ENCODE assay signal across 31 cellular contexts in the genomic region with DNA sequence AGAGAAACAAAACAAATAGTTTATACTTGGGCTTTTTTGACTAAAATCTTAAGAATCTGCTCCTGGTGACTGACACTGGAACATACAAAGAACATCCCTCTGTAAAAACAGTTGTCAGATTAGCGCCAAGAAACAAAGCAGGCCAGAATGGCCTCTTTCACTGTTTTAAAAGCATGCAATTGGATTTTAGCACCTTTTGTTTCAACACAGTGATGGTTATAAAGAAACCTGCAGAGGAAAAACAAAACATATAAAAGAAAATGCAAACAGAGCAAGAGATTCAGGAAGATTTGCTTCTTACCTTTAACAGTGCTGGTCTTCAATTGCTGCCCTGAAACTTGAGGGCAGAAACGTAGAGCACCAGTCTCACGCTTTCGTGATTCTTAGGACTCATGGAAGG.
"Had no signal": no experiment of that assay in that cellular context is flagged by ENCODE, and none has a peak within 500 bp of the region (broad histone marks: within the 10 kb centered on the region; RNA-seq: fewer than 3 reads in every experiment).

No MANE protein-coding gene starts in this region.

- H3K4me3 ChIP-seq: MG63, SK-N-MC had no signal

- DNase-seq: activated CD4-positive, alpha-beta T cell treated with anti-CD3 and anti-CD28 coated beads for 36 hours; activated CD4-positive, alpha-beta T cell treated with anti-CD3 and anti-CD28 coated beads, Interleukin-2, amount 10 ng/mL, durations not matched to agents 7 days and 5 days; activated CD4-positive, alpha-beta T cell treated with anti-CD3 and anti-CD28 coated beads, Interleukin-2, amount 50 U/mL, for 48 hours; activated CD8-positive, alpha-beta memory T cell treated with anti-CD3 and anti-CD28 coated beads for 24 hours; activated CD8-positive, alpha-beta memory T cell treated with anti-CD3 and anti-CD28 coated beads, Interleukin-2, amount 10 ng/mL, durations not matched to agents 7 days and 5 days; activated CD8-positive, alpha-beta memory T cell treated with anti-CD3 and anti-CD28 coated beads, Interleukin-2, amount 50 U/mL, for 48 hours; activated effector memory CD4-positive, alpha-beta T cell treated with Interleukin-2 at 50 U/mL for 16 hours; activated naive CD4-positive, alpha-beta T cell treated with anti-CD3 and anti-CD28 coated beads, Interleukin-2, amount 10 ng/mL, durations not matched to agents 7 days and 5 days; activated naive CD8-positive, alpha-beta T cell treated with anti-CD3 and anti-CD28 coated beads, Interleukin-2, amount 50 U/mL, for 24 hours; activated T-cell treated with anti-CD3 and anti-CD28 coated beads, Interleukin-2, amount 50 U/mL, for 48 hours; anterior cingulate cortex; brain microvascular endothelial cell; central memory CD4-positive, alpha-beta T cell; Kasumi-1; KG1; MG63; NCI-H1092; NCI-H1436 treated with DMSO at 0.1 percent for 48 hours; NCI-H1694 treated with DMSO at 0.1 percent for 48 hours; NCI-H2029; NCI-H345; NCI-H510A; NCI-H526; NCI-H748 treated with DMSO at 0.1 percent for 48 hours; NK-92 treated with Interleukin-12 subunit alpha and Interleukin-12 subunit beta, amount 100 ng/mL, for 24 hours; Right ventricle myocardium superior; T1000 had no signal

- H3K27me3 ChIP-seq: brain microvascular endothelial cell, MG63 had no signal

- H3K4me1 Mint-ChIP-seq: activated CD4-positive, alpha-beta T cell treated with anti-CD3 and anti-CD28 coated beads for 36 hours; activated CD4-positive, alpha-beta T cell treated with anti-CD3 and anti-CD28 coated beads, Interleukin-2, amount 10 ng/mL, durations not matched to agents 7 days and 5 days; activated CD8-positive, alpha-beta memory T cell treated with anti-CD3 and anti-CD28 coated beads, Interleukin-2, amount 10 ng/mL, durations not matched to agents 7 days and 5 days; activated naive CD4-positive, alpha-beta T cell treated with anti-CD3 and anti-CD28 coated beads, Interleukin-2, amount 10 ng/mL, durations not matched to agents 7 days and 5 days; activated naive CD8-positive, alpha-beta T cell treated with anti-CD3 and anti-CD28 coated beads, Interleukin-2, amount 50 U/mL, for 24 hours had no signal

- H3K4me3 Mint-ChIP-seq: activated CD4-positive, alpha-beta T cell treated with anti-CD3 and anti-CD28 coated beads for 36 hours; activated CD4-positive, alpha-beta T cell treated with anti-CD3 and anti-CD28 coated beads, Interleukin-2, amount 10 ng/mL, durations not matched to agents 7 days and 5 days; activated CD8-positive, alpha-beta memory T cell treated with anti-CD3 and anti-CD28 coated beads, Interleukin-2, amount 10 ng/mL, durations not matched to agents 7 days and 5 days; activated naive CD4-positive, alpha-beta T cell treated with anti-CD3 and anti-CD28 coated beads, Interleukin-2, amount 10 ng/mL, durations not matched to agents 7 days and 5 days; activated naive CD8-positive, alpha-beta T cell; activated naive CD8-positive, alpha-beta T cell treated with anti-CD3 and anti-CD28 coated beads, Interleukin-2, amount 50 U/mL, for 24 hours had no signal

- H3K27ac ChIP-seq: brain microvascular endothelial cell, SK-N-MC had no signal

- H3K9me3 ChIP-seq: MG63 had no signal

- H3K36me3 ChIP-seq: brain microvascular endothelial cell, MG63 had no signal

- ATAC-seq: activated CD4-positive, alpha-beta T cell treated with anti-CD3 and anti-CD28 coated beads for 36 hours; activated CD4-positive, CD25-positive, alpha-beta regulatory T cell treated with anti-CD3 and anti-CD28 coated beads, Interleukin-2, amount 50 U/mL, for 24 hours; activated CD8-positive, alpha-beta memory T cell treated with anti-CD3 and anti-CD28 coated beads, Interleukin-2, amount 10 ng/mL, durations not matched to agents 7 days and 5 days; activated naive CD8-positive, alpha-beta T cell treated with anti-CD3 and anti-CD28 coated beads, Interleukin-2, amount 50 U/mL, for 24 hours had no signal

- H3K27ac Mint-ChIP-seq: activated CD4-positive, alpha-beta T cell treated with anti-CD3 and anti-CD28 coated beads for 36 hours; activated CD4-positive, alpha-beta T cell treated with anti-CD3 and anti-CD28 coated beads, Interleukin-2, amount 10 ng/mL, durations not matched to agents 7 days and 5 days; activated CD8-positive, alpha-beta memory T cell treated with anti-CD3 and anti-CD28 coated beads, Interleukin-2, amount 10 ng/mL, durations not matched to agents 7 days and 5 days; activated naive CD4-positive, alpha-beta T cell treated with anti-CD3 and anti-CD28 coated beads, Interleukin-2, amount 10 ng/mL, durations not matched to agents 7 days and 5 days; activated naive CD8-positive, alpha-beta T cell; activated naive CD8-positive, alpha-beta T cell treated with anti-CD3 and anti-CD28 coated beads, Interleukin-2, amount 50 U/mL, for 24 hours had no signal

- H3K27me3 Mint-ChIP-seq: activated CD4-positive, alpha-beta T cell treated with anti-CD3 and anti-CD28 coated beads for 36 hours; activated CD4-positive, alpha-beta T cell treated with anti-CD3 and anti-CD28 coated beads, Interleukin-2, amount 10 ng/mL, durations not matched to agents 7 days and 5 days; activated CD8-positive, alpha-beta memory T cell treated with anti-CD3 and anti-CD28 coated beads, Interleukin-2, amount 10 ng/mL, durations not matched to agents 7 days and 5 days; activated naive CD4-positive, alpha-beta T cell treated with anti-CD3 and anti-CD28 coated beads, Interleukin-2, amount 10 ng/mL, durations not matched to agents 7 days and 5 days; activated naive CD8-positive, alpha-beta T cell; activated naive CD8-positive, alpha-beta T cell treated with anti-CD3 and anti-CD28 coated beads, Interleukin-2, amount 50 U/mL, for 24 hours had no signal

- FAIRE-seq: TTC549 had no signal

- H3K36me3 Mint-ChIP-seq: activated CD8-positive, alpha-beta memory T cell treated with anti-CD3 and anti-CD28 coated beads, Interleukin-2, amount 10 ng/mL, durations not matched to agents 7 days and 5 days; activated naive CD4-positive, alpha-beta T cell treated with anti-CD3 and anti-CD28 coated beads, Interleukin-2, amount 10 ng/mL, durations not matched to agents 7 days and 5 days; activated naive CD8-positive, alpha-beta T cell had no signal
